Comparison of ENCODE assay signal across 14 cellular contexts in genomic region chr16:15970202-15970601, GRCh38. TPM values are rescaled to one million over a fixed set of nuclear protein-coding genes. Genes with fewer than 3 reads are reported as not detected.
DNase-seq lines count a peak whose midpoint lies in the region; ATAC-seq and TF ChIP-seq lines count a peak whose summit lies in the region.
"Had no signal": no experiment of that assay in that cellular context is flagged by ENCODE, and none has a peak within 500 bp of the region (broad histone marks: within the 10 kb centered on the region; RNA-seq: fewer than 3 reads in every experiment).

No MANE protein-coding gene starts in this region.

- TF ChIP-seq CTCF in CD8-positive, alpha-beta T cell (IDR thresholded peaks at IDR 0.05), result no peak
- TF ChIP-seq CTCF in lower lobe of right lung (IDR thresholded peaks at IDR 0.05), result no peak

- no peak overlapping the region for H3K4me3 ChIP-seq in CD8-positive, alpha-beta T cell (ENCODE audit: low read depth, low read length)
- H3K4me3 ChIP-seq in lower lobe of right lung, result no peak overlapping the region

- no peak overlapping the region for H3K4me3 Mint-ChIP-seq in CD8-positive, alpha-beta T cell
- no peak overlapping the region for H3K4me3 Mint-ChIP-seq in activated T-helper 17 cell treated with anti-CD3 and anti-CD28 coated beads, Interleukin-2, amount 50 U/mL, for 72 hours
- H3K4me3 Mint-ChIP-seq: CD4-positive, alpha-beta memory T cell had no signal

- H3K27me3 ChIP-seq in CD8-positive, alpha-beta T cell (ENCODE audit: insufficient read depth, low read length), result no peaks in the 10 kb centered on the region
- H3K27me3 ChIP-seq in lower lobe of right lung (ENCODE audit: low read depth), result no peaks in the 10 kb centered on the region

- H3K27ac Mint-ChIP-seq in CD8-positive, alpha-beta T cell, result no peak overlapping the region
- H3K27ac Mint-ChIP-seq in activated T-helper 17 cell treated with anti-CD3 and anti-CD28 coated beads, Interleukin-2, amount 50 U/mL, for 72 hours, result peak overlapping the region; percentile 52

- DNase-seq in CD8-positive, alpha-beta T cell, result no peak
- DNase-seq in HT1080 (ENCODE audit: low read depth) (peak; percentile 39), left colon (no peak), T-helper 1 cell (no peak), lower lobe of right lung (no peak)
- DNase-seq: activated CD4-positive, alpha-beta T cell treated with anti-CD3 and anti-CD28 coated beads for 1 hour; activated effector memory CD4-positive, alpha-beta T cell treated with anti-CD3 and anti-CD28 coated beads, Interleukin-2, amount 50 U/mL, for 16 hours; CD4-positive, alpha-beta memory T cell; KBM-7; NCI-H345; occipital lobe had no signal

- intact Hi-C loops in CD8-positive, alpha-beta T cell (cut with DNase I, micrococcal nuclease), result no loop called here
- intact Hi-C loops in left colon (cut with DNase I, micrococcal nuclease), result no loop called here
- intact Hi-C loops in lower lobe of right lung (cut with DNase I), result no loop called here

- peaks cover 5% of the 10 kb centered on the region for H3K9me3 Mint-ChIP-seq in CD8-positive, alpha-beta T cell
- H3K9me3 Mint-ChIP-seq in activated T-helper 17 cell treated with anti-CD3 and anti-CD28 coated beads, Interleukin-2, amount 50 U/mL, for 72 hours, result peaks cover 10% of the 10 kb centered on the region

- peaks cover 35% of the 10 kb centered on the region for H3K36me3 Mint-ChIP-seq in CD8-positive, alpha-beta T cell
- H3K36me3 Mint-ChIP-seq in activated T-helper 17 cell treated with anti-CD3 and anti-CD28 coated beads, Interleukin-2, amount 50 U/mL, for 72 hours (ENCODE audit: low read depth), result peaks cover 49% of the 10 kb centered on the region

- CTCF ChIA-PET in CD8-positive, alpha-beta T cell (lab: Charles Lee), result no interaction called here

- peaks cover 7% of the 10 kb centered on the region for H3K36me3 ChIP-seq in CD8-positive, alpha-beta T cell (ENCODE audit: insufficient read depth, low read length)
- H3K36me3 ChIP-seq in lower lobe of right lung, result no peaks in the 10 kb centered on the region

- H3K4me1 ChIP-seq in CD8-positive, alpha-beta T cell (ENCODE audit: insufficient read depth, low read length), result peaks cover 8% of the 10 kb centered on the region
- H3K4me1 ChIP-seq in lower lobe of right lung, result peaks cover 37% of the 10 kb centered on the region

- H3K27me3 Mint-ChIP-seq in CD8-positive, alpha-beta T cell (ENCODE audit: low read depth), result no peaks in the 10 kb centered on the region
- no peaks in the 10 kb centered on the region for H3K27me3 Mint-ChIP-seq in activated T-helper 17 cell treated with anti-CD3 and anti-CD28 coated beads, Interleukin-2, amount 50 U/mL, for 72 hours
- H3K27me3 Mint-ChIP-seq: CD4-positive, alpha-beta memory T cell had no signal

- no peak overlapping the region for H3K27ac ChIP-seq in CD8-positive, alpha-beta T cell (ENCODE audit: low read depth, low read length)
- H3K27ac ChIP-seq in lower lobe of right lung, result no peak overlapping the region

- H3K9me3 ChIP-seq in CD8-positive, alpha-beta T cell (ENCODE audit: low read length), result peaks cover 6% of the 10 kb centered on the region
- H3K9me3 ChIP-seq in lower lobe of right lung, result peaks cover 7% of the 10 kb centered on the region

- peak; percentile 75 for ATAC-seq in CD8-positive, alpha-beta T cell
- ATAC-seq in activated T-helper 17 cell treated with anti-CD3 and anti-CD28 coated beads, Interleukin-2, amount 50 U/mL, for 72 hours (replicated peaks), result peak; percentile 48
- ATAC-seq in left colon (peak; percentile 42), HG02840 (IDR thresholded peaks at IDR 0.05; ENCODE audit: low FRiP score, unreplicated experiment) (no peak), GM18861 (IDR thresholded peaks at IDR 0.05; ENCODE audit: unreplicated experiment) (no peak), lower lobe of right lung (no peak)

- POLR2A ChIA-PET in CD8-positive, alpha-beta T cell (lab: Charles Lee), result no interaction called here

- H3K4me1 Mint-ChIP-seq in CD8-positive, alpha-beta T cell (ENCODE audit: low read depth), result peaks cover 40% of the 10 kb centered on the region
- peaks cover 9% of the 10 kb centered on the region for H3K4me1 Mint-ChIP-seq in activated T-helper 17 cell treated with anti-CD3 and anti-CD28 coated beads, Interleukin-2, amount 50 U/mL, for 72 hours

RNA-seq across cellular contexts. Expression of gene ABCC1, which starts 20.8 kb away (rescaled TPM):
- 10 to 100 TPM; 41.1 to 41.2 TPM for total RNA-seq in CD8-positive, alpha-beta T cell
- 10.4 and 13.3 TPM in 2 replicates for total RNA-seq in HT1080 (2014; rRNA removed; shearing (Covaris generic))
- 16.6 and 20.7 TPM in 2 replicates for polyA plus RNA-seq in HT1080 (2015; cell fraction: cytosol; rRNA removed)
- polyA plus RNA-seq in HT1080 (2015; cell fraction: nucleus; rRNA removed), result 41.0 and 41.4 TPM in 2 replicates
- 10 to 100 TPM; 78.0 to 84.0 TPM for total RNA-seq in activated T-helper 17 cell treated with anti-CD3 and anti-CD28 coated beads, Interleukin-2, amount 50 U/mL, for 72 hours
- 10 to 100 TPM; 18.3 to 23.3 TPM for total RNA-seq in left colon
- total RNA-seq in lower lobe of right lung, result 47.5 TPM

Comparison
In these comparisons a context has a peak if more than half of its experiments do, and no peak if none do; other contexts are left out.
1. ATAC-seq: peak in CD8-positive, alpha-beta T cell (single experiment), activated T-helper 17 cell treated with anti-CD3 and anti-CD28 coated beads, Interleukin-2, amount 50 U/mL, for 72 hours (single experiment) and left colon (single experiment); none in HG02840 (single experiment), GM18861 (single experiment) and lower lobe of right lung (0 of 2).